35 cellular contexts compared by ENCODE assay signal in the genomic region with DNA sequence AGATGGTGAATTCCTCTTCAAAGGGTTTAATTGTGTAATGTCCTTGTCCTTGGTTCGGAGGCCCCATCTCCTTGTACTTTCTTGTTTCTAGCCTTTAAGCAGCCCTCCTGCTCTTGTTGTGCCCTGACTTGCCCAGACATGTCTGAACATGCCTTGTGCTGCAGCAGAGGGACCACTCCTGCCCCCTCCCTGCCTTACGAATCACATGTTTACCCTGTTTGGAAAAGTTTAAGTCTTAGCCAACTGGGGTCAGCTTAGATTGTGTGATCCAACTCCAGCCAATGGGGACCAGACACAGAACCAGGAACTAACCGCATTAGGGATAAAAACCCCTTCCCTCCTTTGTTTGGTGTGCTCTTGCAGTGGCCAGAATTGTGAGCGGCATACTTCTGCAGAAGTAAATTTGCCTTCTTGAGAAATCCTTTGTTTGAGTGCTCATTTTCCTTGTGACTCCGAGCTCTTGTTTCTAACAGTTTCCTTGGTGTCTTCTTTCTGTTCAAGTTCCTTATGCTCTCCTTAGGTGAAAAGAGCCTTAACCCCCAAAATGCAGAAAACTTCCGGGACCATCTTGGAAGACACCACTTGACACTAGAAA. TPM values are rescaled to one million over a fixed set of nuclear protein-coding genes. Genes with fewer than 3 reads are reported as not detected.
DNase-seq lines count a peak whose midpoint lies in the region; ATAC-seq, FAIRE-seq and TF ChIP-seq lines count a peak whose summit lies in the region.
"Had no signal": no experiment of that assay in that cellular context is flagged by ENCODE, and none has a peak within 500 bp of the region (broad histone marks: within the 10 kb centered on the region; RNA-seq: fewer than 3 reads in every experiment).

No MANE protein-coding gene starts in this region.

- no peak overlapping the region for H3K4me2 ChIP-seq in astrocyte (ENCODE audit: low read length)
- no peak overlapping the region for H3K4me2 ChIP-seq in keratinocyte (ENCODE audit: control insufficient read depth, extremely low read depth, insufficient read depth, low read depth, low read length)

- POLR2A ChIA-PET in Caco-2 (lab: Charles Lee): no interaction called here

- H3K9me1 ChIP-seq in keratinocyte (ENCODE audit: control insufficient read depth, extremely low read depth, insufficient read depth, low read length): no peaks in the 10 kb centered on the region

- H3K9ac ChIP-seq in astrocyte (ENCODE audit: low read length) (no peak overlapping the region), keratinocyte (ENCODE audit: control insufficient read depth, extremely low read depth, insufficient read depth, low read length) (no peak overlapping the region)

- FAIRE-seq in astrocyte (lab: Jason Lieb, UNC) (no peak), keratinocyte (lab: Jason Lieb, UNC) (no peak)
- FAIRE-seq: colon, H54, K562, TTC549 had no signal

- H3K4me3 ChIP-seq in astrocyte (ENCODE audit: insufficient read depth, low read depth, low read length) (no peak overlapping the region), keratinocyte (ENCODE audit: control insufficient read depth in 2 of 3, extremely low read depth in 1 of 3, insufficient read depth in 2 of 3, low read depth in 1 of 3, low read length in 3 of 3) (no peak overlapping the region), left ventricle myocardium inferior (no peak overlapping the region), Caco-2 (ENCODE audit: low read depth, low read length) (no peak overlapping the region)
- H3K4me3 ChIP-seq: body of pancreas, heart left ventricle, K562 had no signal

- no peaks in the 10 kb centered on the region for H3K4me1 ChIP-seq in astrocyte (ENCODE audit: insufficient read depth, low read length)
- H3K4me1 ChIP-seq in keratinocyte (ENCODE audit: control insufficient read depth, extremely low read depth, insufficient read depth, low read length): no peaks in the 10 kb centered on the region
- H3K4me1 ChIP-seq in left ventricle myocardium inferior: no peaks in the 10 kb centered on the region
- no peaks in the 10 kb centered on the region for H3K4me1 ChIP-seq in Caco-2
- H3K4me1 ChIP-seq: body of pancreas, heart left ventricle had no signal

- no peak overlapping the region for H3K4me3 Mint-ChIP-seq in stimulated activated naive CD8-positive, alpha-beta T cell treated with anti-CD3 and anti-CD28 coated beads, Interleukin-15, Interleukin-2, amounts not matched to agents 100 ng/mL and 50 ng/mL, for 24 hours
- no peak overlapping the region for H3K4me3 Mint-ChIP-seq in astrocyte (ENCODE audit: unreplicated experiment)
- H3K4me3 Mint-ChIP-seq in Caco-2 (ENCODE audit: unreplicated experiment): no peak overlapping the region
- H3K4me3 Mint-ChIP-seq: activated CD4-positive, alpha-beta memory T cell treated with anti-CD3 and anti-CD28 coated beads, Interleukin-2, amount 10 ng/mL, durations not matched to agents 7 days and 5 days had no signal

- H3K9me3 Mint-ChIP-seq in stimulated activated naive CD8-positive, alpha-beta T cell treated with anti-CD3 and anti-CD28 coated beads, Interleukin-15, Interleukin-2, amounts not matched to agents 100 ng/mL and 50 ng/mL, for 24 hours: peaks cover 12% of the 10 kb centered on the region
- peaks cover 21% of the 10 kb centered on the region for H3K9me3 Mint-ChIP-seq in astrocyte (ENCODE audit: unreplicated experiment)
- peaks cover 31% of the 10 kb centered on the region for H3K9me3 Mint-ChIP-seq in Caco-2 (ENCODE audit: unreplicated experiment)

- CTCF ChIA-PET in Caco-2 (lab: Charles Lee): interaction anchor here (1.5 kb wide), 1 partner anchor 148 kb away, joined by 3 read pairs; no protein-coding TSS in a partner anchor

- H4K20me1 ChIP-seq in astrocyte (ENCODE audit: insufficient read depth, low read length) (no peaks in the 10 kb centered on the region), keratinocyte (ENCODE audit: control insufficient read depth, extremely low read depth, insufficient read depth, low read length) (no peaks in the 10 kb centered on the region)

- H3K27ac Mint-ChIP-seq in stimulated activated naive CD8-positive, alpha-beta T cell treated with anti-CD3 and anti-CD28 coated beads, Interleukin-15, Interleukin-2, amounts not matched to agents 100 ng/mL and 50 ng/mL, for 24 hours: peak overlapping the region; percentile 3
- H3K27ac Mint-ChIP-seq in astrocyte (ENCODE audit: unreplicated experiment) (peak overlapping the region; percentile 75), Caco-2 (ENCODE audit: unreplicated experiment) (no peak overlapping the region)
- H3K27ac Mint-ChIP-seq: activated CD4-positive, alpha-beta memory T cell treated with anti-CD3 and anti-CD28 coated beads, Interleukin-2, amount 10 ng/mL, durations not matched to agents 7 days and 5 days had no signal

- ATAC-seq in stimulated activated naive CD8-positive, alpha-beta T cell treated with anti-CD3 and anti-CD28 coated beads, Interleukin-15, Interleukin-2, amounts not matched to agents 100 U/mL and 50 U/mL, for 24 hours: no peak
- ATAC-seq: body of pancreas, heart left ventricle, K562, left cardiac atrium had no signal

- H3K9me3 ChIP-seq in astrocyte (ENCODE audit: insufficient read depth, low read depth, low read length) (no peaks in the 10 kb centered on the region), keratinocyte (ENCODE audit: control insufficient read depth, low read depth, low read length) (peaks cover 2% of the 10 kb centered on the region), left ventricle myocardium inferior (replicated peaks) (peaks cover 15% of the 10 kb centered on the region), Caco-2 (no peaks in the 10 kb centered on the region; the same call in 1 of the 2 replicates)
- H3K9me3 ChIP-seq: body of pancreas had no signal

- H3K27me3 Mint-ChIP-seq in stimulated activated naive CD8-positive, alpha-beta T cell treated with anti-CD3 and anti-CD28 coated beads, Interleukin-15, Interleukin-2, amounts not matched to agents 100 ng/mL and 50 ng/mL, for 24 hours: peaks cover 12% of the 10 kb centered on the region
- H3K27me3 Mint-ChIP-seq in astrocyte (ENCODE audit: low read depth, unreplicated experiment) (peaks cover 2% of the 10 kb centered on the region), Caco-2 (ENCODE audit: insufficient read depth, unreplicated experiment) (peaks cover 4% of the 10 kb centered on the region)

- H3K27ac ChIP-seq in astrocyte (ENCODE audit: low read depth, low read length) (no peak overlapping the region), keratinocyte (ENCODE audit: control insufficient read depth, insufficient read depth, low read length) (no peak overlapping the region), left ventricle myocardium inferior (replicated peaks) (no peak overlapping the region)
- H3K27ac ChIP-seq: body of pancreas, heart left ventricle had no signal

- intact Hi-C loops in left ventricle myocardium inferior (cut with micrococcal nuclease): no loop called here
- intact Hi-C loops in Caco-2 (cut with micrococcal nuclease; ENCODE audit: unreplicated experiment): no loop called here

- BruUV-seq in Caco-2 (replicated peaks; lab: Mats Ljungman, UMichigan): no TSS peak

- H3K36me3 Mint-ChIP-seq in stimulated activated naive CD8-positive, alpha-beta T cell treated with anti-CD3 and anti-CD28 coated beads, Interleukin-15, Interleukin-2, amounts not matched to agents 100 ng/mL and 50 ng/mL, for 24 hours (ENCODE audit: low read depth): no peaks in the 10 kb centered on the region
- H3K36me3 Mint-ChIP-seq in astrocyte (ENCODE audit: low read depth, unreplicated experiment): no peaks in the 10 kb centered on the region
- no peaks in the 10 kb centered on the region for H3K36me3 Mint-ChIP-seq in Caco-2 (ENCODE audit: insufficient read depth, unreplicated experiment)

- H3K4me1 Mint-ChIP-seq in stimulated activated naive CD8-positive, alpha-beta T cell treated with anti-CD3 and anti-CD28 coated beads, Interleukin-15, Interleukin-2, amounts not matched to agents 100 ng/mL and 50 ng/mL, for 24 hours (ENCODE audit: low read depth): no peaks in the 10 kb centered on the region
- H3K4me1 Mint-ChIP-seq in astrocyte (ENCODE audit: low read depth, unreplicated experiment) (no peaks in the 10 kb centered on the region), Caco-2 (ENCODE audit: low read depth, unreplicated experiment) (peaks cover 7% of the 10 kb centered on the region)
- H3K4me1 Mint-ChIP-seq: activated CD4-positive, alpha-beta memory T cell treated with anti-CD3 and anti-CD28 coated beads, Interleukin-2, amount 10 ng/mL, durations not matched to agents 7 days and 5 days; naive B cell had no signal

- in situ Hi-C loops in G401 (cut with HindIII; ENCODE audit: low sequenced_read_pairs): no loop called here

- no peak for TF ChIP-seq CTCF in astrocyte (IDR thresholded peaks at IDR 0.05; ENCODE audit: insufficient read depth, low read depth, low read length)
- TF ChIP-seq CTCF in keratinocyte (optimal IDR thresholded peaks at IDR 0.05 in 1 of 3, IDR thresholded peaks at IDR 0.05 in 1 of 3, conservative IDR thresholded peaks at IDR 0.05 in 1 of 3; ENCODE audit: extremely low read depth in 1 of 3, insufficient read depth in 2 of 3, low read length in 3 of 3): no peak
- no peak for TF ChIP-seq CTCF in left ventricle myocardium inferior (IDR thresholded peaks at IDR 0.05; ENCODE audit: borderline replicate concordance)
- TF ChIP-seq CTCF in Caco-2 (IDR thresholded peaks at IDR 0.05; ENCODE audit: insufficient read depth in 1 of 2, low read depth in 1 of 2, low read length in 1 of 2, severe bottlenecking in 1 of 2, unreplicated experiment in 1 of 2): no peak

- H3K79me2 ChIP-seq in astrocyte (ENCODE audit: insufficient read depth, low read length) (no peaks in the 10 kb centered on the region), keratinocyte (ENCODE audit: control insufficient read depth, insufficient read depth, low read length) (no peaks in the 10 kb centered on the region)

- H3K36me3 ChIP-seq in astrocyte (ENCODE audit: insufficient read depth, low read length): no peaks in the 10 kb centered on the region
- no peaks in the 10 kb centered on the region for H3K36me3 ChIP-seq in keratinocyte (ENCODE audit: control insufficient read depth in 2 of 2, extremely low read depth in 1 of 2, insufficient read depth in 2 of 2, low read length in 2 of 2)
- no peaks in the 10 kb centered on the region for H3K36me3 ChIP-seq in left ventricle myocardium inferior
- H3K36me3 ChIP-seq in Caco-2 (ENCODE audit: control insufficient read depth, insufficient read depth, low read length): no peaks in the 10 kb centered on the region
- H3K36me3 ChIP-seq: heart left ventricle had no signal

- H2AFZ ChIP-seq in astrocyte (ENCODE audit: low read depth, low read length): no peak overlapping the region
- no peak overlapping the region for H2AFZ ChIP-seq in keratinocyte (ENCODE audit: control insufficient read depth, low read length)

- DNase-seq in stimulated activated naive CD8-positive, alpha-beta T cell treated with anti-CD3 and anti-CD28 coated beads, Interleukin-15, Interleukin-2, amounts not matched to agents 100 U/mL and 50 U/mL, for 24 hours: no peak
- DNase-seq in astrocyte (ENCODE audit: low read depth) (peak; percentile 3), keratinocyte (ENCODE audit: low read depth, low spot score) (peak; percentile 4), left ventricle myocardium inferior (no peak), G401 (ENCODE audit: low spot score) (no peak), Caco-2 (no peak)
- DNase-seq in stimulated activated CD4-positive, alpha-beta T cell treated with anti-CD3 and anti-CD28 coated beads, Interleukin-4, amount 100 ng/mL, for 4 hours: no peak
- DNase-seq: activated CD4-positive, alpha-beta memory T cell treated with anti-CD3 and anti-CD28 coated beads, Interleukin-2, amount 10 ng/mL, durations not matched to agents 7 days and 5 days; activated CD4-positive, CD25-positive, alpha-beta regulatory T cell treated with anti-CD3 and anti-CD28 coated beads, Interleukin-2, amount 50 U/mL, for 72 hours; activated effector memory CD4-positive, alpha-beta T cell treated with Interleukin-2 at 50 U/mL for 16 hours; activated T-cell treated with anti-CD3 and anti-CD28 coated beads for 4 hours; body of pancreas; effector CD8-positive, alpha-beta T cell; GF-D8; heart left ventricle; left cardiac atrium; MM.1S; naive B cell; NCI-H1417; NCI-H2029 treated with DMSO at 0.1 percent for 48 hours; NCI-H2227 treated with DMSO at 0.1 percent for 48 hours; NCI-H526 treated with DMSO at 0.1 percent for 48 hours; occipital lobe; stimulated activated CD8-positive, alpha-beta memory T cell treated with anti-CD3 and anti-CD28 coated beads, Interleukin-4, amount 100 ng/mL, for 48 hours; trophoblast cell had no signal

- no peaks in the 10 kb centered on the region for H3K27me3 ChIP-seq in astrocyte (ENCODE audit: insufficient read depth, low read length)
- H3K27me3 ChIP-seq in keratinocyte (ENCODE audit: control insufficient read depth, extremely low read depth, insufficient read depth, low read length): no peaks in the 10 kb centered on the region
- peaks cover 4% of the 10 kb centered on the region for H3K27me3 ChIP-seq in left ventricle myocardium inferior (ENCODE audit: low read depth)
- no peaks in the 10 kb centered on the region for H3K27me3 ChIP-seq in Caco-2 (replicated peaks; ENCODE audit: control insufficient read depth, insufficient read depth, low read length)
- H3K27me3 ChIP-seq: body of pancreas had no signal

- dilution Hi-C loops in keratinocyte (cut with MboI; ENCODE audit: extremely low pct_ligation_motif_present, low sequenced_read_pairs): no loop called here

RNA-seq across cellular contexts. Expression of a gene that starts 29.4 kb away (rescaled TPM):
- total RNA-seq in astrocyte (not detected in 2 replicates), left ventricle myocardium inferior (not detected), Caco-2 (2022) (0.93 and 1.1 TPM in 2 replicates)
- polyA plus RNA-seq in keratinocyte: not detected in 3 replicates
- polyA plus RNA-seq in keratinocyte (2011; ENCODE audit: low read depth): not detected
- polyA plus RNA-seq in keratinocyte (2011; cell fraction: cytosol; rRNA removed): not detected in 2 replicates
- polyA plus RNA-seq in keratinocyte (2011; cell fraction: nucleus; rRNA removed): not detected in 2 replicates
- not detected in 2 replicates for polyA plus RNA-seq in keratinocyte (2012; ENCODE audit: low replicate concordance)
- polyA minus RNA-seq in keratinocyte: not detected in 3 replicates
- polyA minus RNA-seq in keratinocyte (2011; cell fraction: cytosol; rRNA and poly(A)+ RNA removed): not detected
- not detected in 2 replicates for polyA minus RNA-seq in keratinocyte (2011; cell fraction: nucleus; rRNA and poly(A)+ RNA removed)
- total RNA-seq in G401 (2014; rRNA removed; shearing (Covaris generic)): not detected in 2 replicates
- total RNA-seq: activated CD4-positive, alpha-beta memory T cell treated with anti-CD3 and anti-CD28 coated beads, Interleukin-2, amount 10 ng/mL, durations not matched to agents 7 days and 5 days; epithelial cell of proximal tubule; fibroblast of villous mesenchyme; K562; left cardiac atrium; pulmonary artery endothelial cell; T-helper 1 cell treated with Interleukin-12 subunit alpha and Interleukin-12 subunit beta and Interleukin-4 antibody, amounts not matched to agents 30 ng/mL and 1 ng/mL, for 36 hours had no signal
- polyA plus RNA-seq: BJ, heart left ventricle, K562 had no signal

RNA-seq across cellular contexts. Expression of a gene that starts 43.6 kb away (rescaled TPM):
- total RNA-seq in astrocyte: 14.1 and 15.8 TPM in 2 replicates
- 10.5 to 16.0 TPM (median 15.1 TPM) in 3 replicates for polyA plus RNA-seq in keratinocyte
- 80.1 TPM for polyA plus RNA-seq in keratinocyte (2011; ENCODE audit: low read depth)
- polyA plus RNA-seq in keratinocyte (2011; cell fraction: cytosol; rRNA removed): 6.5 and 7.5 TPM in 2 replicates
- polyA plus RNA-seq in keratinocyte (2011; cell fraction: nucleus; rRNA removed): 52.2 and 53.9 TPM in 2 replicates
- 14.6 and 19.7 TPM in 2 replicates for polyA plus RNA-seq in keratinocyte (2012; ENCODE audit: low replicate concordance)
- 20.3 to 64.7 TPM (median 24.9 TPM) in 3 replicates for polyA minus RNA-seq in keratinocyte
- 5.4 TPM for polyA minus RNA-seq in keratinocyte (2011; cell fraction: cytosol; rRNA and poly(A)+ RNA removed)
- 17.5 and 27.4 TPM in 2 replicates for polyA minus RNA-seq in keratinocyte (2011; cell fraction: nucleus; rRNA and poly(A)+ RNA removed)
- total RNA-seq in left ventricle myocardium inferior: 13.8 TPM
- not detected in 2 replicates for total RNA-seq in G401 (2014; rRNA removed; shearing (Covaris generic))
- 0.46 and 0.50 TPM in 2 replicates for total RNA-seq in Caco-2 (2022)

Comparison
In these comparisons a context has a peak if more than half of its experiments do, and no peak if none do; other contexts are left out.
1. DNase-seq: peak in astrocyte (single experiment) and keratinocyte (single experiment); none in stimulated activated naive CD8-positive, alpha-beta T cell treated with anti-CD3 and anti-CD28 coated beads, Interleukin-15, Interleukin-2, amounts not matched to agents 100 U/mL and 50 U/mL, for 24 hours (single experiment), left ventricle myocardium inferior (single experiment), G401 (single experiment), stimulated activated CD4-positive, alpha-beta T cell treated with anti-CD3 and anti-CD28 coated beads, Interleukin-4, amount 100 ng/mL, for 4 hours (0 of 2) and Caco-2 (0 of 2).